Comparison of ENCODE assay signal across 9 cellular contexts in genomic region chr6:20409427-20409971, GRCh38. TPM values are rescaled to one million over a fixed set of nuclear protein-coding genes. Genes with fewer than 3 reads are reported as not detected.
DNase-seq lines count a peak whose midpoint lies in the region; ATAC-seq, FAIRE-seq and TF ChIP-seq lines count a peak whose summit lies in the region.
"Had no signal": no experiment of that assay in that cellular context is flagged by ENCODE, and none has a peak within 500 bp of the region (broad histone marks: within the 10 kb centered on the region; RNA-seq: fewer than 3 reads in every experiment).

No MANE protein-coding gene starts in this region.

- peak overlapping the region; percentile 81 for H3K4me3 Mint-ChIP-seq in natural killer cell treated with Interleukin-12 subunit alpha and Interleukin-12 subunit beta and Interleukin-15 and Interleukin-18, amount 100 ng/mL, for 72 hours

- H2AFZ ChIP-seq in SU-DHL-6 (ENCODE audit: low read depth, low read length, severe bottlenecking) = no peak overlapping the region

- H3K36me3 Mint-ChIP-seq in natural killer cell treated with Interleukin-12 subunit alpha and Interleukin-12 subunit beta and Interleukin-15 and Interleukin-18, amount 100 ng/mL, for 72 hours = peaks cover 11% of the 10 kb centered on the region

- H3K27me3 ChIP-seq in SU-DHL-6 (ENCODE audit: low read length) = no peaks in the 10 kb centered on the region

- H4K20me1 ChIP-seq in SU-DHL-6 (ENCODE audit: low read depth, low read length) = peaks cover 89% of the 10 kb centered on the region

- H3F3A ChIP-seq in SU-DHL-6 (ENCODE audit: insufficient read depth) = peaks cover 6% of the 10 kb centered on the region

- H3K9me3 ChIP-seq in SU-DHL-6 (ENCODE audit: insufficient read depth, low read length) = no peaks in the 10 kb centered on the region

- no peaks in the 10 kb centered on the region for H3K9me2 ChIP-seq in SU-DHL-6 (replicated peaks; ENCODE audit: insufficient read depth, low read length)

- H3K9ac ChIP-seq in SU-DHL-6 (ENCODE audit: low read length) = no peak overlapping the region

- peaks cover 56 to 64% of the 10 kb centered on the region in 2 donors for H3K4me1 Mint-ChIP-seq in natural killer cell treated with Interleukin-12 subunit alpha and Interleukin-12 subunit beta and Interleukin-15 and Interleukin-18, amount 100 ng/mL, for 72 hours (ENCODE audit: low read depth in 2 of 2)

- H3K9me3 Mint-ChIP-seq in natural killer cell treated with Interleukin-12 subunit alpha and Interleukin-12 subunit beta and Interleukin-15 and Interleukin-18, amount 100 ng/mL, for 72 hours = no peaks in the 10 kb centered on the region

- H3K27ac Mint-ChIP-seq in natural killer cell treated with Interleukin-12 subunit alpha and Interleukin-12 subunit beta and Interleukin-15 and Interleukin-18, amount 100 ng/mL, for 72 hours = peak overlapping the region; percentile 88 to 94

- no peak for FAIRE-seq in D721Med (lab: Jason Lieb, UNC)
- FAIRE-seq: colon had no signal

- peaks cover 100% of the 10 kb centered on the region for H3K79me2 ChIP-seq in SU-DHL-6 (ENCODE audit: insufficient read depth, low read length)

- H3K27ac ChIP-seq in SU-DHL-6 (ENCODE audit: low read depth, low read length) = no peak overlapping the region

- no peak for TF ChIP-seq CTCF in SU-DHL-6 (IDR thresholded peaks at IDR 0.05; ENCODE audit: insufficient read depth, low read length, poor library complexity, severe bottlenecking)
- TF ChIP-seq CTCF in D721Med (IDR thresholded peaks at IDR 0.05; ENCODE audit: insufficient read depth, missing control alignments) = no peak

- H3K27me3 Mint-ChIP-seq in natural killer cell treated with Interleukin-12 subunit alpha and Interleukin-12 subunit beta and Interleukin-15 and Interleukin-18, amount 100 ng/mL, for 72 hours = no peaks in the 10 kb centered on the region

- peak overlapping the region; percentile 18 for H3K4me2 ChIP-seq in SU-DHL-6 (ENCODE audit: low read depth, low read length, poor library complexity, severe bottlenecking)

- H3K4me3 ChIP-seq in SU-DHL-6 (ENCODE audit: insufficient read depth, low read length, poor library complexity, severe bottlenecking) = no peak overlapping the region

- ATAC-seq in GM19025 (IDR thresholded peaks at IDR 0.05; ENCODE audit: low read depth, unreplicated experiment) (peak; percentile 92), HG02840 (IDR thresholded peaks at IDR 0.05; ENCODE audit: low FRiP score, unreplicated experiment) (peak; percentile 80)
- peak; percentile 78 to 83 for ATAC-seq in natural killer cell treated with Interleukin-12 subunit alpha and Interleukin-12 subunit beta and Interleukin-15 and Interleukin-18, amount 100 ng/mL, for 72 hours

- DNase-seq in natural killer cell treated with Interleukin-12 subunit alpha and Interleukin-12 subunit beta and Interleukin-15 and Interleukin-18, amount 100 ng/mL, for 72 hours (ENCODE audit: low spot score) = no peak
- no peak for DNase-seq in D721Med (ENCODE audit: insufficient read length, low spot score)
- no peak for DNase-seq in GOT3 (lab: John Stamatoyannopoulos, UW)
- DNase-seq in NCI-H1417 (lab: John Stamatoyannopoulos, UW) = no peak
- DNase-seq in glomerular visceral epithelial cell (ENCODE audit: extremely low spot score) = no peak

- H3K36me3 ChIP-seq in SU-DHL-6 (ENCODE audit: low read length) = peaks cover 29% of the 10 kb centered on the region; the same call in 1 of the 2 replicates

RNA-seq across cellular contexts. Expression of gene E2F3, which starts 7.8 kb away (rescaled TPM):
- 10 to 100 TPM; 24.2 to 37.4 TPM for total RNA-seq in natural killer cell treated with Interleukin-12 subunit alpha and Interleukin-12 subunit beta and Interleukin-15 and Interleukin-18, amount 100 ng/mL, for 72 hours
